1 cellular context compared by ENCODE assay signal in the genomic region with DNA sequence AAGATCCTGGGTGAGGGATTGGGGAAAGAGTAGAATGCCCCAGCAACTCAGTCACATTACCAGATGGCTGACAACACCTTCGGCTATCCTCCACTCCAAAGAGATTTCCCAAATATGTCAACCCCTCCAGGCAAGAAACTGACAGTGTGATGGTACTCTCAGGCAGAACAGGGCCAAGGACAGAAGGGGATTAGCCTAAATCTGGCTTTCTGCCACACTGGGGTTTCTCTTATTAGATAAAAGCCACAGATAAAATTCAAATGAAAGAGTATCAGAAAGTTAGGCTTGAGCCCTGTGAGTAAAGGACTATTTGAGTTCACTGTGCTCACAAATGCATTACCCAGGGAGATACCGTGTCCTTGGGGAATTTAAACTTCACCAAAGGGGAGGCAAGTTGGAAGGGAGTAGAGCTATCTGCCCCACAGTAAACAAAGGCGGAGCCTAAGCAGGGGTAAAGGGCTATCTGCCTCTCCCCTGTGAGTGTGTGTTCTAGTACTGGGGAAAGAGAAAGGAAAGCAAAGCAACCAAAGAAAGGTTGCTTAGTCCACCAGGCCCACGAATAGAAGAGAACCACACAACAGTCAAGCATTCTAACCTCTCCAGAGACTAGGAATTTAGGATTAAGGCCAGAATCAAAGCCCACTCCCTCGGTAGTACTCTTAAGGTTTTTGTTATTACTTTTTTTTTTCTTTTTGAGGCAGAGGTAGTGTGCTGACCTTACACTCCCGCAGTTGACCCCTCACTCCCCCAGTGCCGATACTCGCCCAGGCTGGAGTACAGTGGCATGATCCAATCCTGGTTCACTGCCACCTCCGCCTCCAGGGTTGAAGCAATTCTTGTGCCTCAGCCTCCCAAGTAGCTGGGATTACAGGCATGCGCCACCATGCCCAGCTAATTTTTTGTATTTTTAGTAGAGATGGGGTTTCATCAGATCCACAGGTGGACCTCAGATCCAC.
TF ChIP-seq lines count a peak whose summit lies in the region.

No MANE protein-coding gene starts in this region.

TF ChIP-seq in GM12878, 131 proteins besides CTCF, POLR2A, EP300 and RAD21:
- TF ChIP-seq MEF2B (IDR thresholded peaks at IDR 0.05; ENCODE audit: partially characterized antibody, poor library complexity, severe bottlenecking): peak; percentile 39
- 0 out of 2 replicates have a peak, but pooled peaks have one; percentile 16 for TF ChIP-seq NR2F1 (conservative IDR thresholded peaks at IDR 0.05)
- no peak for TF ChIP-seq EZH2 (IDR thresholded peaks at IDR 0.05; ENCODE audit: borderline replicate concordance, control insufficient read depth, low read depth, low read length)
